ENCODE assay signal across 1 cellular context in the genomic region with DNA sequence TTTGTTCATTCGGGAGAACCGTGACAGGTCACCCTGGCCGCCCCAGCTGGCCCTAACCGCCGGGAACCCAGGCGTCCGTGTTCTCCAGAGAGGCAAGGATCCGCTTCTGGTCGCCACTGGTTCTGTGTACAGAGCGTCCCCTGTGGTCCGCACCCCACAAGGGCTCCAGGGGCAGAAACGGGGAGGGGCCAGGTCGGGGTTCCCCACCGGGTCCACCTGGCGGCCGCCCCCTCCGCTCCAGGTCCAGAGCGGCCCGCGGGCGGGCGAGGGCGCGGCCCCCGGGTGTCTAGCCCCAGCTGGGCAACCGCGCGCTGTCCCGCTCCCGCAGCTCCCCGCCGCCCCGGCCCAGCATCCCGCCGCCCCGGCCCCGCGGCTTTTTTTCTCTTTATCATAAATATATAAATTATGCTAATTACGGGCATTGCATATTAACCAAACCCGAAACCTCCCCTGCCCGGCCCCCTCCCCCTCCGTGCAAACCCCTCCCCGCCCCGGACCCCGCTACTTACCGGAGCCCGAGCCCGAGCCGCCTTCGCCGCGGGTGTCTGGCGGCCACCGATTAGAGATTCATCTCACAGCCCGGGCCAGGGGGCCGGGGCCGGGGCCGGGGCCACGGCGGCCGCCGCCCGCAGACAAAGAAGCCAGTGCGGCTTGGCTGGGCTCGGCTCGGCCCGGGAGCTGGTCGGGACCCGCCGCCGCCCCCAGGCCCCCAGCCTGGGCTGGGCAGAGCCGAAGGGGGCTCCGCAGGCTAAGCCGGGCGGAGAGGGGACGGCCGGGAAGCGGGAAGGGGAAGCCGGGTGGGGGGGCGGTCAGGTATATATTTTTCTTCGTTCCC.
A peak's percentile ranks its signal among the peaks of the same experiment; 100 is the strongest.
TF ChIP-seq lines count a peak whose summit lies in the region.

No MANE protein-coding gene starts in this region.

TF ChIP-seq in HEK293, 187 proteins besides CTCF, POLR2A, EP300 and RAD21 (continued from another document and continues in another):
- TF ChIP-seq, protein P1, sequence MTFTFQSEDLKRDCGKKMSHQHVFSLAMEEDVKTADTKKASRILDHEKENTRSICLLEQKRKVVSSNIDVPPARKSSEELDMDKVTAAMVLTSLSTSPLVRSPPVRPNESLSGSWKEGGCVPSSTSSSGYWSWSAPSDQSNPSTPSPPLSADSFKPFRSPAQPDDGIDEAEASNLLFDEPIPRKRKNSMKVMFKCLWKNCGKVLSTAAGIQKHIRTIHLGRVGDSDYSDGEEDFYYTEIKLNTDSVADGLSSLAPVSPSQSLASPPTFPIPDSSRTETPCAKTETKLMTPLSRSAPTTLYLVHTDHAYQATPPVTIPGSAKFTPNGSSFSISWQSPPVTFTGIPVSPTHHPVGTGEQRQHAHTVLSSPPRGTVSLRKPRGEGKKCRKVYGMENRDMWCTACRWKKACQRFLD (tag by site-specific recombination; IDR thresholded peaks at IDR 0.05) = no peak
- TF ChIP-seq ZNF621 (tag by site-specific recombination; IDR thresholded peaks at IDR 0.05) (no peak), ZSCAN30 (tag by site-specific recombination; IDR thresholded peaks at IDR 0.05) (no peak), ZNF658 (tag by site-specific recombination; IDR thresholded peaks at IDR 0.05) (no peak), MEIS1 (CRISPR knock-in tag; IDR thresholded peaks at IDR 0.05; ENCODE audit: borderline replicate concordance) (no peak), ZNF202 (tag by site-specific recombination; IDR thresholded peaks at IDR 0.05; ENCODE audit: borderline replicate concordance) (no peak), ZNF335 (tag by site-specific recombination; conservative IDR thresholded peaks at IDR 0.05) (no peak), KLF8 (tag by site-specific recombination; IDR thresholded peaks at IDR 0.05) (no peak; the same call in 1 of the 2 replicates), ZNF175 (tag by site-specific recombination; IDR thresholded peaks at IDR 0.05) (no peak), YY2 (tag by site-specific recombination; IDR thresholded peaks at IDR 0.05) (no peak), ZNF677 (tag by site-specific recombination; IDR thresholded peaks at IDR 0.05) (no peak), ZBTB20 (tag by site-specific recombination; IDR thresholded peaks at IDR 0.05) (peak; percentile 48; the same call in 1 of the 2 replicates), ZNF121 (tag by site-specific recombination; IDR thresholded peaks at IDR 0.05) (no peak), ZNF664 (tag by site-specific recombination; IDR thresholded peaks at IDR 0.05) (no peak), ZNF501 (tag by site-specific recombination; IDR thresholded peaks at IDR 0.05) (no peak), KLF10 (tag by site-specific recombination; IDR thresholded peaks at IDR 0.05) (no peak), ZFP69B (tag by site-specific recombination; IDR thresholded peaks at IDR 0.05) (no peak), ZNF654 (tag by site-specific recombination; IDR thresholded peaks at IDR 0.05; ENCODE audit: low read depth) (no peak), ZBTB17 (tag by site-specific recombination; IDR thresholded peaks at IDR 0.05) (no peak), ZNF791 (tag by site-specific recombination; IDR thresholded peaks at IDR 0.05) (no peak), SALL2 (tag by site-specific recombination; IDR thresholded peaks at IDR 0.05; ENCODE audit: borderline replicate concordance) (no peak), ZNF571 (tag by site-specific recombination; IDR thresholded peaks at IDR 0.05) (no peak), ZNF394 (tag by site-specific recombination; IDR thresholded peaks at IDR 0.05; ENCODE audit: borderline replicate concordance) (no peak), TRIM28 (IDR thresholded peaks at IDR 0.05; ENCODE audit: borderline replicate concordance, low read length) (no peak), ZNF624 (tag by site-specific recombination; IDR thresholded peaks at IDR 0.05) (no peak)
- TF ChIP-seq, protein P2, sequence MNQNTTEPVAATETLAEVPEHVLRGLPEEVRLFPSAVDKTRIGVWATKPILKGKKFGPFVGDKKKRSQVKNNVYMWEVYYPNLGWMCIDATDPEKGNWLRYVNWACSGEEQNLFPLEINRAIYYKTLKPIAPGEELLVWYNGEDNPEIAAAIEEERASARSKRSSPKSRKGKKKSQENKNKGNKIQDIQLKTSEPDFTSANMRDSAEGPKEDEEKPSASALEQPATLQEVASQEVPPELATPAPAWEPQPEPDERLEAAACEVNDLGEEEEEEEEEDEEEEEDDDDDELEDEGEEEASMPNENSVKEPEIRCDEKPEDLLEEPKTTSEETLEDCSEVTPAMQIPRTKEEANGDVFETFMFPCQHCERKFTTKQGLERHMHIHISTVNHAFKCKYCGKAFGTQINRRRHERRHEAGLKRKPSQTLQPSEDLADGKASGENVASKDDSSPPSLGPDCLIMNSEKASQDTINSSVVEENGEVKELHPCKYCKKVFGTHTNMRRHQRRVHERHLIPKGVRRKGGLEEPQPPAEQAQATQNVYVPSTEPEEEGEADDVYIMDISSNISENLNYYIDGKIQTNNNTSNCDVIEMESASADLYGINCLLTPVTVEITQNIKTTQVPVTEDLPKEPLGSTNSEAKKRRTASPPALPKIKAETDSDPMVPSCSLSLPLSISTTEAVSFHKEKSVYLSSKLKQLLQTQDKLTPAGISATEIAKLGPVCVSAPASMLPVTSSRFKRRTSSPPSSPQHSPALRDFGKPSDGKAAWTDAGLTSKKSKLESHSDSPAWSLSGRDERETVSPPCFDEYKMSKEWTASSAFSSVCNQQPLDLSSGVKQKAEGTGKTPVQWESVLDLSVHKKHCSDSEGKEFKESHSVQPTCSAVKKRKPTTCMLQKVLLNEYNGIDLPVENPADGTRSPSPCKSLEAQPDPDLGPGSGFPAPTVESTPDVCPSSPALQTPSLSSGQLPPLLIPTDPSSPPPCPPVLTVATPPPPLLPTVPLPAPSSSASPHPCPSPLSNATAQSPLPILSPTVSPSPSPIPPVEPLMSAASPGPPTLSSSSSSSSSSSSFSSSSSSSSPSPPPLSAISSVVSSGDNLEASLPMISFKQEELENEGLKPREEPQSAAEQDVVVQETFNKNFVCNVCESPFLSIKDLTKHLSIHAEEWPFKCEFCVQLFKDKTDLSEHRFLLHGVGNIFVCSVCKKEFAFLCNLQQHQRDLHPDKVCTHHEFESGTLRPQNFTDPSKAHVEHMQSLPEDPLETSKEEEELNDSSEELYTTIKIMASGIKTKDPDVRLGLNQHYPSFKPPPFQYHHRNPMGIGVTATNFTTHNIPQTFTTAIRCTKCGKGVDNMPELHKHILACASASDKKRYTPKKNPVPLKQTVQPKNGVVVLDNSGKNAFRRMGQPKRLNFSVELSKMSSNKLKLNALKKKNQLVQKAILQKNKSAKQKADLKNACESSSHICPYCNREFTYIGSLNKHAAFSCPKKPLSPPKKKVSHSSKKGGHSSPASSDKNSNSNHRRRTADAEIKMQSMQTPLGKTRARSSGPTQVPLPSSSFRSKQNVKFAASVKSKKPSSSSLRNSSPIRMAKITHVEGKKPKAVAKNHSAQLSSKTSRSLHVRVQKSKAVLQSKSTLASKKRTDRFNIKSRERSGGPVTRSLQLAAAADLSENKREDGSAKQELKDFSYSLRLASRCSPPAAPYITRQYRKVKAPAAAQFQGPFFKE (tag by site-specific recombination; IDR thresholded peaks at IDR 0.05; ENCODE audit: borderline replicate concordance) = no peak
- TF ChIP-seq, protein P3, sequence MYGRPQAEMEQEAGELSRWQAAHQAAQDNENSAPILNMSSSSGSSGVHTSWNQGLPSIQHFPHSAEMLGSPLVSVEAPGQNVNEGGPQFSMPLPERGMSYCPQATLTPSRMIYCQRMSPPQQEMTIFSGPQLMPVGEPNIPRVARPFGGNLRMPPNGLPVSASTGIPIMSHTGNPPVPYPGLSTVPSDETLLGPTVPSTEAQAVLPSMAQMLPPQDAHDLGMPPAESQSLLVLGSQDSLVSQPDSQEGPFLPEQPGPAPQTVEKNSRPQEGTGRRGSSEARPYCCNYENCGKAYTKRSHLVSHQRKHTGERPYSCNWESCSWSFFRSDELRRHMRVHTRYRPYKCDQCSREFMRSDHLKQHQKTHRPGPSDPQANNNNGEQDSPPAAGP (tag by site-specific recombination; IDR thresholded peaks at IDR 0.05) = no peak
- TF ChIP-seq, protein P4, sequence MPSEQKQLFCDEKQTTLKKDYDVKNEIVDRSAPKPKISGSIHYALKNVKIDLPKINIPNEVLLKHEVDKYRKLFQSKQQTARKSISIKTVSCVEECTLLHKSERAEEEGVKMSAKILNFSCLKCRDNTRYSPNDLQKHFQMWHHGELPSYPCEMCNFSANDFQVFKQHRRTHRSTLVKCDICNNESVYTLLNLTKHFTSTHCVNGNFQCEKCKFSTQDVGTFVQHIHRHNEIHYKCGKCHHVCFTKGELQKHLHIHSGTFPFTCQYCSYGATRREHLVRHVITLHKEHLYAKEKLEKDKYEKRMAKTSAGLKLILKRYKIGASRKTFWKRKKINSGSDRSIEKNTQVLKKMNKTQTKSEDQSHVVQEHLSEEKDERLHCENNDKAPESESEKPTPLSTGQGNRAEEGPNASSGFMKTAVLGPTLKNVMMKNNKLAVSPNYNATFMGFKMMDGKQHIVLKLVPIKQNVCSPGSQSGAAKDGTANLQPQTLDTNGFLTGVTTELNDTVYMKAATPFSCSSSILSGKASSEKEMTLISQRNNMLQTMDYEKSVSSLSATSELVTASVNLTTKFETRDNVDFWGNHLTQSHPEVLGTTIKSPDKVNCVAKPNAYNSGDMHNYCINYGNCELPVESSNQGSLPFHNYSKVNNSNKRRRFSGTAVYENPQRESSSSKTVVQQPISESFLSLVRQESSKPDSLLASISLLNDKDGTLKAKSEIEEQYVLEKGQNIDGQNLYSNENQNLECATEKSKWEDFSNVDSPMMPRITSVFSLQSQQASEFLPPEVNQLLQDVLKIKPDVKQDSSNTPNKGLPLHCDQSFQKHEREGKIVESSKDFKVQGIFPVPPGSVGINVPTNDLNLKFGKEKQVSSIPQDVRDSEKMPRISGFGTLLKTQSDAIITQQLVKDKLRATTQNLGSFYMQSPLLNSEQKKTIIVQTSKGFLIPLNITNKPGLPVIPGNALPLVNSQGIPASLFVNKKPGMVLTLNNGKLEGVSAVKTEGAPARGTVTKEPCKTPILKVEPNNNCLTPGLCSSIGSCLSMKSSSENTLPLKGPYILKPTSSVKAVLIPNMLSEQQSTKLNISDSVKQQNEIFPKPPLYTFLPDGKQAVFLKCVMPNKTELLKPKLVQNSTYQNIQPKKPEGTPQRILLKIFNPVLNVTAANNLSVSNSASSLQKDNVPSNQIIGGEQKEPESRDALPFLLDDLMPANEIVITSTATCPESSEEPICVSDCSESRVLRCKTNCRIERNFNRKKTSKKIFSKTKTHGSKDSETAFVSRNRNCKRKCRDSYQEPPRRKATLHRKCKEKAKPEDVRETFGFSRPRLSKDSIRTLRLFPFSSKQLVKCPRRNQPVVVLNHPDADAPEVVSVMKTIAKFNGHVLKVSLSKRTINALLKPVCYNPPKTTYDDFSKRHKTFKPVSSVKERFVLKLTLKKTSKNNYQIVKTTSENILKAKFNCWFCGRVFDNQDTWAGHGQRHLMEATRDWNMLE (tag by site-specific recombination; conservative IDR thresholded peaks at IDR 0.05; ENCODE audit: low read depth) = no peak
- TF ChIP-seq, protein P5, sequence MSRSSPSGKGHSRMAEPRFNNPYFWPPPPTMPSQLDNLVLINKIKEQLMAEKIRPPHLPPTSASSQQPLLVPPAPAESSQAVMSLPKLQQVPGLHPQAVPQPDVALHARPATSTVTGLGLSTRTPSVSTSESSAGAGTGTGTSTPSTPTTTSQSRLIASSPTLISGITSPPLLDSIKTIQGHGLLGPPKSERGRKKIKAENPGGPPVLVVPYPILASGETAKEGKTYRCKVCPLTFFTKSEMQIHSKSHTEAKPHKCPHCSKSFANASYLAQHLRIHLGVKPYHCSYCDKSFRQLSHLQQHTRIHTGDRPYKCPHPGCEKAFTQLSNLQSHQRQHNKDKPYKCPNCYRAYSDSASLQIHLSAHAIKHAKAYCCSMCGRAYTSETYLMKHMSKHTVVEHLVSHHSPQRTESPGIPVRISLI (tag by site-specific recombination; IDR thresholded peaks at IDR 0.05) = no peak
- TF ChIP-seq, protein P6, sequence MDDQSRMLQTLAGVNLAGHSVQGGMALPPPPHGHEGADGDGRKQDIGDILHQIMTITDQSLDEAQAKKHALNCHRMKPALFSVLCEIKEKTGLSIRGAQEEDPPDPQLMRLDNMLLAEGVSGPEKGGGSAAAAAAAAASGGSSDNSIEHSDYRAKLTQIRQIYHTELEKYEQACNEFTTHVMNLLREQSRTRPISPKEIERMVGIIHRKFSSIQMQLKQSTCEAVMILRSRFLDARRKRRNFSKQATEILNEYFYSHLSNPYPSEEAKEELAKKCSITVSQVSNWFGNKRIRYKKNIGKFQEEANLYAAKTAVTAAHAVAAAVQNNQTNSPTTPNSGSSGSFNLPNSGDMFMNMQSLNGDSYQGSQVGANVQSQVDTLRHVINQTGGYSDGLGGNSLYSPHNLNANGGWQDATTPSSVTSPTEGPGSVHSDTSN (CRISPR knock-in tag; IDR thresholded peaks at IDR 0.05) = no peak
- TF ChIP-seq, protein P7, sequence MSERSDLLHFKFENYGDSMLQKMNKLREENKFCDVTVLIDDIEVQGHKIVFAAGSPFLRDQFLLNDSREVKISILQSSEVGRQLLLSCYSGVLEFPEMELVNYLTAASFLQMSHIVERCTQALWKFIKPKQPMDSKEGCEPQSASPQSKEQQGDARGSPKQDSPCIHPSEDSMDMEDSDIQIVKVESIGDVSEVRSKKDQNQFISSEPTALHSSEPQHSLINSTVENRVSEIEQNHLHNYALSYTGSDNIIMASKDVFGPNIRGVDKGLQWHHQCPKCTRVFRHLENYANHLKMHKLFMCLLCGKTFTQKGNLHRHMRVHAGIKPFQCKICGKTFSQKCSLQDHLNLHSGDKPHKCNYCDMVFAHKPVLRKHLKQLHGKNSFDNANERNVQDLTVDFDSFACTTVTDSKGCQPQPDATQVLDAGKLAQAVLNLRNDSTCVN (tag by site-specific recombination; optimal IDR thresholded peaks at IDR 0.05) = peak; percentile 43
- TF ChIP-seq, protein P8, sequence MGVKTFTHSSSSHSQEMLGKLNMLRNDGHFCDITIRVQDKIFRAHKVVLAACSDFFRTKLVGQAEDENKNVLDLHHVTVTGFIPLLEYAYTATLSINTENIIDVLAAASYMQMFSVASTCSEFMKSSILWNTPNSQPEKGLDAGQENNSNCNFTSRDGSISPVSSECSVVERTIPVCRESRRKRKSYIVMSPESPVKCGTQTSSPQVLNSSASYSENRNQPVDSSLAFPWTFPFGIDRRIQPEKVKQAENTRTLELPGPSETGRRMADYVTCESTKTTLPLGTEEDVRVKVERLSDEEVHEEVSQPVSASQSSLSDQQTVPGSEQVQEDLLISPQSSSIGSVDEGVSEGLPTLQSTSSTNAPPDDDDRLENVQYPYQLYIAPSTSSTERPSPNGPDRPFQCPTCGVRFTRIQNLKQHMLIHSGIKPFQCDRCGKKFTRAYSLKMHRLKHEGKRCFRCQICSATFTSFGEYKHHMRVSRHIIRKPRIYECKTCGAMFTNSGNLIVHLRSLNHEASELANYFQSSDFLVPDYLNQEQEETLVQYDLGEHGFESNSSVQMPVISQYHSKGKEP (tag by site-specific recombination; IDR thresholded peaks at IDR 0.05) = no peak
- TF ChIP-seq, protein P9, sequence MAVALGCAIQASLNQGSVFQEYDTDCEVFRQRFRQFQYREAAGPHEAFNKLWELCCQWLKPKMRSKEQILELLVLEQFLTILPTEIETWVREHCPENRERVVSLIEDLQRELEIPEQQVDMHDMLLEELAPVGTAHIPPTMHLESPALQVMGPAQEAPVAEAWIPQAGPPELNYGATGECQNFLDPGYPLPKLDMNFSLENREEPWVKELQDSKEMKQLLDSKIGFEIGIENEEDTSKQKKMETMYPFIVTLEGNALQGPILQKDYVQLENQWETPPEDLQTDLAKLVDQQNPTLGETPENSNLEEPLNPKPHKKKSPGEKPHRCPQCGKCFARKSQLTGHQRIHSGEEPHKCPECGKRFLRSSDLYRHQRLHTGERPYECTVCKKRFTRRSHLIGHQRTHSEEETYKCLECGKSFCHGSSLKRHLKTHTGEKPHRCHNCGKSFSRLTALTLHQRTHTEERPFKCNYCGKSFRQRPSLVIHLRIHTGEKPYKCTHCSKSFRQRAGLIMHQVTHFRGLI (tag by site-specific recombination; IDR thresholded peaks at IDR 0.05) = no peak
